In genomic region chr12:108731866-108732461, GRCh38 we compare ENCODE assay signal across 8 cellular contexts. TPM values are rescaled to one million over a fixed set of nuclear protein-coding genes. Genes with fewer than 3 reads are reported as not detected.
DNase-seq lines count a peak whose midpoint lies in the region; ATAC-seq, FAIRE-seq and TF ChIP-seq lines count a peak whose summit lies in the region.

No MANE protein-coding gene starts in this region.

- H3K27me3 ChIP-seq in colonic mucosa (no peaks in the 10 kb centered on the region), layer of hippocampus (ENCODE audit: control insufficient read depth, insufficient read depth, low read length) (no peaks in the 10 kb centered on the region)

- peak overlapping the region; percentile 94 for H3K27ac ChIP-seq in colonic mucosa
- peak overlapping the region; percentile 96 for H3K27ac ChIP-seq in layer of hippocampus (ENCODE audit: low read depth, low read length)

- peak; percentile 45 for ATAC-seq in HG03442 (IDR thresholded peaks at IDR 0.05; ENCODE audit: unreplicated experiment)

- peak overlapping the region; percentile 70 to 81 for H3K9ac ChIP-seq in colonic mucosa (ENCODE audit: low read depth in 2 of 2, low read length in 2 of 2)

- peak overlapping the region; percentile 58 for H3K4me3 ChIP-seq in colonic mucosa

- no peaks in the 10 kb centered on the region for H3K9me3 ChIP-seq in colonic mucosa

- peak; percentile 94 for FAIRE-seq in GM19239 (lab: Jason Lieb, UNC)

- intact Hi-C loops in colonic mucosa (cut with DNase I) = no loop called here

- peaks cover 20% of the 10 kb centered on the region for H3K4me1 ChIP-seq in colonic mucosa

- TF ChIP-seq CTCF in colonic mucosa (IDR thresholded peaks at IDR 0.05) = no peak

- H3K36me3 ChIP-seq in colonic mucosa = no peaks in the 10 kb centered on the region

- peak; percentile 97 for DNase-seq in AG20443 (ENCODE audit: low spot score)
- peak; percentile 78 for DNase-seq in GM19239 (ENCODE audit: insufficient read length, low spot score)
- peak; percentile 89 for DNase-seq in NCI-H510A treated with DMSO at 0.1 percent for 48 hours (lab: John Stamatoyannopoulos, UW)
- peak; percentile 100 for DNase-seq in activated CD4-positive, alpha-beta T cell treated with anti-CD3 and anti-CD28 coated beads for 48 hours
- DNase-seq in colonic mucosa = peak; percentile 100
- peak; percentile 95 to 99 for DNase-seq in stimulated activated CD4-positive, alpha-beta T cell treated with anti-CD3 and anti-CD28 coated beads, Interleukin-1b, Interleukin-23, amount 100 ng/mL, for 4 hours (ENCODE audit: low read depth in 2 of 2)

RNA-seq across cellular contexts. Expression of gene CORO1C, which starts 0.6 kb away (rescaled TPM):
- total RNA-seq in colonic mucosa = 100 to 1,000 TPM; 112 to 166 TPM

Comparison
In these comparisons a context has a peak if more than half of its experiments do, and no peak if none do; other contexts are left out.
1. Peak in every context shown above with its lines: DNase-seq, ATAC-seq, H3K4me3 ChIP-seq and H3K27ac ChIP-seq.